ENCODE assay signal across 29 cellular contexts in the genomic region with DNA sequence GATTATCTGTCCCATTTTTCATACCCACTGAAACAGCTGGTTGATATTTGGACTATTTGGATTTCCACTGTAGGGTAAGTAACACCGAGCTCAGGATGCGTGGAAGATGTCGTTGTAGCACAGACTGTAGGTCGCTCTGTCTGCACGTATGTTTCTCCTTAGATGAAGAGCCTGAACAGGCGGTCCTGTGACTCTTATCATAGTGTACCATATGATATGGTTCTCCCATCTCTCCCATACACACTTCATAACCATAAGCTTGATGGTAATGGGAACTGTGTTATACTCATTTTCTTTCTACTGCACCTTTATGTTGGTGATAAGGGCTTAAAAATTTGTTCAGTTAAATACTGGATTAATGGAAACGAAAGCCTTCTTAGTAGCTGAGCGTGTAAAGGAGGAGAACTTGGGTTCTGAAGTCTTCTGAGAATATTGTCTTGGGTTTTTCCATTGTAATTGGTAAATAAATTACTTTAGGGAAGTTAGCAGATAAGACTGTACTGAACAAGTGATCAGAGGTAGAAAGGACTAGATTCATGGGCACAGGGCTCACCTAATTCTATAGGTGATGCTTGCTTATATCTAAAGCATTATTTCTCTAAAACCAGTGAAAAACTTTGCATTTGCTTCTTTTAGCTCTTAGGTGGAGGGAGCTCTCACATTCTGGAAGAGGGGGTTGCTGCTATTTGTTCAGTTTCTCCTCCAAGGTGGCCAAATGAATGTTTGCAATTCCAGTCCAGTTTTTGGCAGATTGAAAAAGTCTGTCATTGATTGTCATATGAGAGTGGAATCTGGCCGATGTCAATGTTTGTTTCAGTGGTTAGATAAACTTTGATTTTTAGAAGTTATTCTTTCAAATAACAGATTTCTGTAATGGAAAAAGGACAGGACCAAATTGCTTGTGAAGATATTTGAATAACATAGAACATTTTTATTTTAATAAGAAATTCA.
"Had no signal": no experiment of that assay in that cellular context is flagged by ENCODE, and none has a peak within 500 bp of the region (broad histone marks: within the 10 kb centered on the region; RNA-seq: fewer than 3 reads in every experiment).

No MANE protein-coding gene starts in this region.

- H3K4me1 ChIP-seq: uterus had no signal

- FAIRE-seq: endothelial cell of umbilical vein had no signal

- H3K9me3 ChIP-seq: heart right ventricle, left lung, mucosa of descending colon, uterus had no signal

- H3K27ac ChIP-seq: brain microvascular endothelial cell, left lung, WERI-Rb-1 had no signal

- DNase-seq: activated CD4-positive, alpha-beta memory T cell treated with anti-CD3 and anti-CD28 coated beads for 36 hours; activated CD4-positive, alpha-beta T cell treated with anti-CD3 and anti-CD28 coated beads for 48 hours; activated CD8-positive, alpha-beta memory T cell treated with anti-CD3 and anti-CD28 coated beads, Interleukin-2, amount 50 U/mL, for 4 hours; activated effector memory CD4-positive, alpha-beta T cell treated with anti-CD3 and anti-CD28 coated beads, Interleukin-2, amount 50 U/mL, for 16 hours; activated naive CD4-positive, alpha-beta T cell treated with anti-CD3 and anti-CD28 coated beads, Interleukin-2, amount 10 ng/mL, durations not matched to agents 7 days and 5 days; activated naive CD8-positive, alpha-beta T cell treated with anti-CD3 and anti-CD28 coated beads, Interleukin-2, amount 10 ng/mL, durations not matched to agents 7 days and 5 days; activated T-cell treated with anti-CD3 and anti-CD28 coated beads, Interleukin-2, amount 50 U/mL, for 1 hour; brain microvascular endothelial cell; caudate nucleus; cortex of kidney; foreskin fibroblast; heart right ventricle; kidney glomerular epithelial cell; left lung; mucosa of descending colon; stimulated activated CD4-positive, alpha-beta T cell treated with anti-CD3 and anti-CD28 coated beads, Interleukin-12 subunit alpha, Interleukin-12 subunit beta, amount 100 ng/mL, for 4 hours; stimulated activated CD4-positive, alpha-beta T cell treated with anti-CD3 and anti-CD28 coated beads, Interleukin-4, amount 100 ng/mL, for 1 hour; stimulated activated naive CD8-positive, alpha-beta T cell treated with anti-CD3 and anti-CD28 coated beads, Interleukin-15, amount 100 ng/mL, for 72 hours; substantia nigra; T-helper 1 cell; uterus; WERI-Rb-1 had no signal

- H3K4me3 ChIP-seq: heart right ventricle, left lung, mucosa of descending colon, skin epidermis, uterus had no signal

- H3K27me3 ChIP-seq: brain microvascular endothelial cell, heart right ventricle, left lung, uterus had no signal

- H3K36me3 ChIP-seq: brain microvascular endothelial cell, heart right ventricle, left lung, uterus, WERI-Rb-1 had no signal

- ATAC-seq: activated CD4-positive, CD25-positive, alpha-beta regulatory T cell treated with anti-CD3 and anti-CD28 coated beads, Interleukin-2, amount 50 U/mL, for 24 hours; esophagus mucosa; heart right ventricle; left lung; mucosa of descending colon; natural killer cell treated with Interleukin-12 subunit alpha and Interleukin-12 subunit beta and Interleukin-15 and Interleukin-18, amount 100 ng/mL, for 72 hours; sciatic nerve; stimulated activated effector memory CD8-positive, alpha-beta T cell treated with anti-CD3 and anti-CD28 coated beads, Interleukin-12 subunit alpha, Interleukin-12 subunit beta, amount 100 ng/mL, for 72 hours; stimulated activated naive CD8-positive, alpha-beta T cell treated with anti-CD3 and anti-CD28 coated beads, Interleukin-15, amount 100 ng/mL, for 72 hours had no signal
